In the genomic region with DNA sequence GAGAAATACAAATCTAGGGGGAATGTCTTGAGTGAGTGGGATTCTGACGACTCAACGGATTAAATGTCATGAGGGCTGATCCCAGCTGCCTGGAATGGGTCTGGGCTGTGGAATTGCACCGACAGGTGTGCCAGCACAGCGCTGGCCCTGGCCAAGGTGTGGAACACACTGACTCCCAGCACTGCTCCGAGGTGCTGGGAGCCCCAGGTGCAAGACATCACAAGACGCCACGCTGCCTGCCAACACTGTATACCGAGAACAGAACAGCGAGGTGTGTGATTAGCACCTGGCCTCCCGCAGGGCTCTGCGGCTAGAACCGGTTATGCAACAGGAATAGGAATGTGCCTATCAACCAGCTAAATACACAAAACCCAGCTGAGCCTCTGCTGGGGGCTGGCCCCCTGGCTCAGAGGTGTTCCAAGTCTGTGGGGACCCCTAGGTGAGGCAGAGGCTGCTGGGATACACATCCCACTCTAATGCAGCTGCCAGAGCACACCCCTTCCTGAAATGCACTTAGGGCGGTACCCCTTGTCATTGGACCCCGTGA, we compare ENCODE assay signal across 11 cellular contexts. TPM values are rescaled to one million over a fixed set of nuclear protein-coding genes. Genes with fewer than 3 reads are reported as not detected.
DNase-seq lines count a peak whose midpoint lies in the region; ATAC-seq and TF ChIP-seq lines count a peak whose summit lies in the region.
"Had no signal": no experiment of that assay in that cellular context is flagged by ENCODE, and none has a peak within 500 bp of the region (broad histone marks: within the 10 kb centered on the region; RNA-seq: fewer than 3 reads in every experiment).

No MANE protein-coding gene starts in this region.

- H3K4me1 Mint-ChIP-seq in activated CD8-positive, alpha-beta memory T cell treated with anti-CD3 and anti-CD28 coated beads, Interleukin-2, amount 10 ng/mL, durations not matched to agents 7 days and 5 days = peaks cover 14% of the 10 kb centered on the region
- H3K4me1 Mint-ChIP-seq in mesothelial cell of epicardium = peaks cover 13% of the 10 kb centered on the region

- H3K9me3 ChIP-seq in right atrium auricular region (no peaks in the 10 kb centered on the region), PC-9 (ENCODE audit: insufficient read depth, low read depth) (no peaks in the 10 kb centered on the region), aorta (ENCODE audit: control insufficient read depth, low read length) (no peaks in the 10 kb centered on the region)
- H3K9me3 ChIP-seq: uterus had no signal

- H3K27me3 ChIP-seq in right atrium auricular region = no peaks in the 10 kb centered on the region
- H3K27me3 ChIP-seq in PC-9 (ENCODE audit: insufficient read depth, low read depth) = no peaks in the 10 kb centered on the region
- H3K27me3 ChIP-seq in aorta (ENCODE audit: control insufficient read depth in 1 of 2, insufficient read depth in 2 of 2, low read length in 1 of 2) = no peaks in the 10 kb centered on the region
- H3K27me3 ChIP-seq: uterus had no signal

- no peak overlapping the region for H3K4me3 ChIP-seq in right atrium auricular region
- peak overlapping the region; percentile 14; the same call in 1 of the 2 replicates for H3K4me3 ChIP-seq in PC-9
- no peak overlapping the region for H3K4me3 ChIP-seq in aorta (ENCODE audit: low read length in 2 of 2)
- H3K4me3 ChIP-seq: SK-N-MC, uterus had no signal

- H3K79me2 ChIP-seq in PC-9 (ENCODE audit: low read depth) = no peaks in the 10 kb centered on the region

- H3K4me2 ChIP-seq in PC-9 = peak overlapping the region; percentile 66

- H3K36me3 Mint-ChIP-seq in activated CD8-positive, alpha-beta memory T cell treated with anti-CD3 and anti-CD28 coated beads, Interleukin-2, amount 10 ng/mL, durations not matched to agents 7 days and 5 days = peaks cover 2% of the 10 kb centered on the region
- no peaks in the 10 kb centered on the region for H3K36me3 Mint-ChIP-seq in mesothelial cell of epicardium

- no peak overlapping the region for H3K27ac Mint-ChIP-seq in activated CD8-positive, alpha-beta memory T cell treated with anti-CD3 and anti-CD28 coated beads, Interleukin-2, amount 10 ng/mL, durations not matched to agents 7 days and 5 days
- no peak overlapping the region for H3K27ac Mint-ChIP-seq in mesothelial cell of epicardium

- DNase-seq in left cardiac atrium (peak; percentile 17), right atrium auricular region (ENCODE audit: low spot score) (no peak), PC-9 (peak; percentile 87 to 94), left colon (peak; percentile 66 to 84), aorta (peak; percentile 23 to 50), mesothelial cell of epicardium (ENCODE audit: low spot score in 2 of 2, unreplicated experiment in 2 of 2) (no peak)
- no peak for DNase-seq in activated CD8-positive, alpha-beta memory T cell treated with anti-CD3 and anti-CD28 coated beads, Interleukin-2, amount 10 ng/mL, durations not matched to agents 7 days and 5 days
- DNase-seq: stimulated activated CD4-positive, alpha-beta T cell treated with anti-CD3 and anti-CD28 coated beads, Interleukin-2, amount 100 ng/mL, for 48 hours; uterus had no signal

- no peak for ATAC-seq in left cardiac atrium
- peak; percentile 91 for ATAC-seq in left colon
- no peak for ATAC-seq in aorta (ENCODE audit: low FRiP score)
- no peak for ATAC-seq in GM19455 (IDR thresholded peaks at IDR 0.05; ENCODE audit: unreplicated experiment)
- ATAC-seq in activated CD8-positive, alpha-beta memory T cell treated with anti-CD3 and anti-CD28 coated beads, Interleukin-2, amount 10 ng/mL, durations not matched to agents 7 days and 5 days = no peak

- no peaks in the 10 kb centered on the region for H4K20me1 ChIP-seq in PC-9 (ENCODE audit: insufficient read depth)

- H3K9me3 Mint-ChIP-seq in activated CD8-positive, alpha-beta memory T cell treated with anti-CD3 and anti-CD28 coated beads, Interleukin-2, amount 10 ng/mL, durations not matched to agents 7 days and 5 days (ENCODE audit: low read depth) = no peaks in the 10 kb centered on the region
- H3K9me3 Mint-ChIP-seq in mesothelial cell of epicardium = no peaks in the 10 kb centered on the region

- H3K9me2 ChIP-seq in PC-9 (ENCODE audit: insufficient read depth) = no peaks in the 10 kb centered on the region

- TF ChIP-seq CTCF in right atrium auricular region (IDR thresholded peaks at IDR 0.05) (no peak), PC-9 (conservative IDR thresholded peaks at IDR 0.05) (no peak), mesothelial cell of epicardium (IDR thresholded peaks at IDR 0.05; ENCODE audit: unreplicated experiment) (no peak)

- no TSS peak for BruUV-seq in PC-9 (replicated peaks; lab: Mats Ljungman, UMichigan)

- H3K4me1 ChIP-seq in right atrium auricular region (peaks cover 0 to 13% of the 10 kb centered on the region in 2 donors), PC-9 (replicated peaks; ENCODE audit: insufficient read depth) (peaks cover 36% of the 10 kb centered on the region), aorta (ENCODE audit: control insufficient read depth in 1 of 2, insufficient read depth in 2 of 2, low read length in 2 of 2) (no peaks in the 10 kb centered on the region)
- H3K4me1 ChIP-seq: uterus had no signal

- CTCF ChIA-PET in PC-9 (lab: Charles Lee) = interaction anchor here (0.6 to 0.7 kb wide), 2 partner anchors 30 to 35 kb away, joined by 3 read pairs; no protein-coding TSS in a partner anchor
- CTCF ChIA-PET in activated CD8-positive, alpha-beta memory T cell treated with anti-CD3 and anti-CD28 coated beads, Interleukin-2, amount 10 ng/mL, durations not matched to agents 7 days and 5 days (lab: Charles Lee) = no interaction called here

- no peak overlapping the region for H2AFZ ChIP-seq in PC-9

- intact Hi-C loops in left cardiac atrium (cut with DNase I) (no loop called here), PC-9 (cut with micrococcal nuclease; ENCODE audit: unreplicated experiment) (loop anchor here (5.0 kb wide), 2 partner anchors 40 to 160 kb away; partner anchors contain the start of gene ACSS1), left colon (cut with DNase I, micrococcal nuclease) (no loop called here), aorta (cut with DNase I) (no loop called here)

- POLR2A ChIA-PET in PC-9 (lab: Charles Lee; ENCODE audit: unreplicated experiment) = interaction anchor here (0.6 kb wide), 1 partner anchor 646 kb away, joined by 9 read pairs; no protein-coding TSS in a partner anchor

- H3K4me3 Mint-ChIP-seq in activated CD8-positive, alpha-beta memory T cell treated with anti-CD3 and anti-CD28 coated beads, Interleukin-2, amount 10 ng/mL, durations not matched to agents 7 days and 5 days = no peak overlapping the region
- H3K4me3 Mint-ChIP-seq in mesothelial cell of epicardium = no peak overlapping the region

- H3K36me3 ChIP-seq in right atrium auricular region (peaks cover 63% of the 10 kb centered on the region), PC-9 (ENCODE audit: low read depth) (no peaks in the 10 kb centered on the region), aorta (ENCODE audit: control insufficient read depth in 1 of 2, insufficient read depth in 2 of 2, low read length in 1 of 2) (peaks cover 2 to 3% of the 10 kb centered on the region in 2 donors)
- H3K36me3 ChIP-seq: uterus had no signal

- H3K27me3 Mint-ChIP-seq in activated CD8-positive, alpha-beta memory T cell treated with anti-CD3 and anti-CD28 coated beads, Interleukin-2, amount 10 ng/mL, durations not matched to agents 7 days and 5 days = no peaks in the 10 kb centered on the region
- H3K27me3 Mint-ChIP-seq in mesothelial cell of epicardium (ENCODE audit: low read depth) = peaks cover 9% of the 10 kb centered on the region

- H3F3A ChIP-seq in PC-9 (ENCODE audit: insufficient read depth, low read depth) = peaks cover 30% of the 10 kb centered on the region

- 76 to 77% methylated on average over 14 of the region's 14 CpGs for WGBS in aorta, 2 donors

- H3K27ac ChIP-seq in right atrium auricular region (peak overlapping the region in 1 of 2 donors; percentile 9), PC-9 (peak overlapping the region; percentile 17; the same call in 1 of the 2 replicates), aorta (ENCODE audit: low read depth in 1 of 2, low read length in 2 of 2) (no peak overlapping the region)
- H3K27ac ChIP-seq: SK-N-MC, uterus had no signal

RNA-seq across cellular contexts. Expression of gene APMAP, which starts 24.8 kb away (rescaled TPM):
- total RNA-seq in left cardiac atrium (10 to 100 TPM; 47.0 to 52.2 TPM), right atrium auricular region (10 to 100 TPM; 30.3 to 30.5 TPM), PC-9 (2021) (96.6 and 103 TPM in 2 replicates), left colon (10 to 100 TPM; 44.5 to 53.4 TPM), aorta (10 to 100 TPM; 43.8 to 54.1 TPM), mesothelial cell of epicardium (77.4 to 78.2 TPM (median 78.0 TPM) in 3 replicates)
- polyA plus RNA-seq in aorta = 10 to 100 TPM; 23.4 to 37.8 TPM
- 10 to 100 TPM; 47.5 to 56.0 TPM for total RNA-seq in activated CD8-positive, alpha-beta memory T cell treated with anti-CD3 and anti-CD28 coated beads, Interleukin-2, amount 10 ng/mL, durations not matched to agents 7 days and 5 days

RNA-seq across cellular contexts. Expression of gene ACSS1, which starts 40.6 kb away (rescaled TPM):
- total RNA-seq in left cardiac atrium (10 to 100 TPM; 27.9 to 55.0 TPM), right atrium auricular region (10 to 100 TPM; 25.6 to 26.4 TPM), PC-9 (2021) (12.8 and 12.9 TPM in 2 replicates), left colon (10 to 100 TPM; 37.8 to 43.6 TPM), aorta (10 to 100 TPM; 14.8 to 23.4 TPM), mesothelial cell of epicardium (4.0 to 5.2 TPM (median 4.8 TPM) in 3 replicates)
- polyA plus RNA-seq in aorta = 10 to 100 TPM in 1 of 2 donors, 1 to 10 TPM in 1; 7.6 to 21.8 TPM
- 10 to 100 TPM; 44.4 TPM for total RNA-seq in activated CD8-positive, alpha-beta memory T cell treated with anti-CD3 and anti-CD28 coated beads, Interleukin-2, amount 10 ng/mL, durations not matched to agents 7 days and 5 days

Comparison
In these comparisons a context has a peak if more than half of its experiments do, and no peak if none do; other contexts are left out.
1. DNase-seq: peak in left cardiac atrium (single experiment), PC-9 (2 of 2), left colon (2 of 2) and aorta (2 of 2); none in right atrium auricular region (single experiment), activated CD8-positive, alpha-beta memory T cell treated with anti-CD3 and anti-CD28 coated beads, Interleukin-2, amount 10 ng/mL, durations not matched to agents 7 days and 5 days (single experiment) and mesothelial cell of epicardium (0 of 2).